Comparison of ENCODE assay signal across 25 cellular contexts in the genomic region with DNA sequence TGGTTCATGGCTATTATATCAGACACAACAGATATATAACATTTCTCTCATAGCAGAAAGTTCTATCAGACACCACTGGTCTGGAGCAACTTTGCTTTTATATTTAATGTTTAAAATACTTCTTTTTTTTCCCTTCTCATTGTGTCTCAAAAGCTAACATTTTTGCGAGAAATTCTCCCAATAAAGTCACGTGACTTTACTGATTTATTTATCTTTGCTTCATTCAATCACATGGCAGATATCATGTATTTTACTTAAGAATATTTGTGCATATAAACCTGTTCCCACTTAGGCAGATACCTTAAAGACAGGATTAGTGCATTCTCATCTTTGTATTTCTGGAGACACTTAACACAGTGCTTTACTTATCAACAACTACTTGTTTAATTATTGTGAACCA.
"Had no signal": no experiment of that assay in that cellular context is flagged by ENCODE, and none has a peak within 500 bp of the region (broad histone marks: within the 10 kb centered on the region; RNA-seq: fewer than 3 reads in every experiment).

No MANE protein-coding gene starts in this region.

- H3K4me1 ChIP-seq: stomach, suprapubic skin, testis, thyroid gland, tibial artery, tibial nerve, transverse colon, upper lobe of left lung, upper lobe of right lung, uterus, vagina had no signal

- ATAC-seq: stimulated activated effector memory CD8-positive, alpha-beta T cell treated with anti-CD3 and anti-CD28 coated beads, Interleukin-12 subunit alpha, Interleukin-12 subunit beta, amount 100 ng/mL, for 72 hours; stimulated activated naive B cell treated with anti-CD40 and anti-IgM and Interleukin-4, amounts not matched to agents 10 μg/mL and 1 μg/mL and 100 μg/mL, for 72 hours; stimulated activated naive CD8-positive, alpha-beta T cell treated with anti-CD3 and anti-CD28 coated beads, Interleukin-15, amount 100 ng/mL, for 72 hours; stimulated activated naive CD8-positive, alpha-beta T cell treated with anti-CD3 and anti-CD28 coated beads, Interleukin-15, Interleukin-2, amounts not matched to agents 100 U/mL and 50 U/mL, for 24 hours; upper lobe of right lung had no signal

- DNase-seq: stimulated activated CD4-positive, alpha-beta T cell treated with anti-CD3 and anti-CD28 coated beads, Interleukin-2, amount 100 ng/mL, for 48 hours; stimulated activated CD4-positive, alpha-beta T cell treated with anti-CD3 and anti-CD28 coated beads, Interleukin-4, amount 100 ng/mL, for 1 hour; stimulated activated CD4-positive, alpha-beta T cell treated with anti-CD3 and anti-CD28 coated beads, Interleukin-4, amount 100 ng/mL, for 24 hours; stimulated activated CD4-positive, alpha-beta T cell treated with anti-CD3 and anti-CD28 coated beads, Interleukin-4, amount 100 ng/mL, for 4 hours; stimulated activated CD8-positive, alpha-beta memory T cell treated with anti-CD3 and anti-CD28 coated beads, Interleukin-4, amount 100 ng/mL, for 48 hours; stimulated activated naive B cell treated with anti-CD40 and anti-IgM and Interleukin-4, amounts not matched to agents 10 μg/mL and 1 μg/mL and 100 μg/mL, for 72 hours; stimulated activated naive CD4-positive, alpha-beta T cell; stimulated activated naive CD4-positive, alpha-beta T cell treated with Interleukin-2 at 50 U/mL for 16 hours; stimulated activated naive CD8-positive, alpha-beta T cell treated with anti-CD3 and anti-CD28 coated beads, Interleukin-15, amount 100 ng/mL, for 72 hours; stimulated activated naive CD8-positive, alpha-beta T cell treated with anti-CD3 and anti-CD28 coated beads, Interleukin-15, Interleukin-2, amounts not matched to agents 100 U/mL and 50 U/mL, for 24 hours; stomach; substantia nigra; testis; thyroid gland; tibial artery; transverse colon; trophoblast cell; upper lobe of left lung; upper lobe of right lung; uterus had no signal

- H3K9me3 ChIP-seq: stomach, suprapubic skin, testis, thoracic aorta, thyroid gland, tibial artery, tibial nerve, transverse colon, upper lobe of left lung, upper lobe of right lung, uterus, vagina had no signal

- H3K27ac ChIP-seq: stomach, suprapubic skin, testis, thoracic aorta, thyroid gland, tibial artery, tibial nerve, transverse colon, upper lobe of left lung, upper lobe of right lung, uterus, vagina had no signal

- H3K4me3 ChIP-seq: stomach, suprapubic skin, testis, thoracic aorta, thyroid gland, tibial artery, tibial nerve, transverse colon, upper lobe of left lung, upper lobe of right lung, uterus, vagina had no signal

- H3K27me3 ChIP-seq: stomach, suprapubic skin, testis, thyroid gland, tibial artery, tibial nerve, transverse colon, upper lobe of left lung, upper lobe of right lung, uterus, vagina had no signal

- H3K36me3 ChIP-seq: stomach, suprapubic skin, thoracic aorta, thyroid gland, tibial artery, tibial nerve, transverse colon, upper lobe of left lung, upper lobe of right lung, uterus, vagina had no signal
